In the genomic region with DNA sequence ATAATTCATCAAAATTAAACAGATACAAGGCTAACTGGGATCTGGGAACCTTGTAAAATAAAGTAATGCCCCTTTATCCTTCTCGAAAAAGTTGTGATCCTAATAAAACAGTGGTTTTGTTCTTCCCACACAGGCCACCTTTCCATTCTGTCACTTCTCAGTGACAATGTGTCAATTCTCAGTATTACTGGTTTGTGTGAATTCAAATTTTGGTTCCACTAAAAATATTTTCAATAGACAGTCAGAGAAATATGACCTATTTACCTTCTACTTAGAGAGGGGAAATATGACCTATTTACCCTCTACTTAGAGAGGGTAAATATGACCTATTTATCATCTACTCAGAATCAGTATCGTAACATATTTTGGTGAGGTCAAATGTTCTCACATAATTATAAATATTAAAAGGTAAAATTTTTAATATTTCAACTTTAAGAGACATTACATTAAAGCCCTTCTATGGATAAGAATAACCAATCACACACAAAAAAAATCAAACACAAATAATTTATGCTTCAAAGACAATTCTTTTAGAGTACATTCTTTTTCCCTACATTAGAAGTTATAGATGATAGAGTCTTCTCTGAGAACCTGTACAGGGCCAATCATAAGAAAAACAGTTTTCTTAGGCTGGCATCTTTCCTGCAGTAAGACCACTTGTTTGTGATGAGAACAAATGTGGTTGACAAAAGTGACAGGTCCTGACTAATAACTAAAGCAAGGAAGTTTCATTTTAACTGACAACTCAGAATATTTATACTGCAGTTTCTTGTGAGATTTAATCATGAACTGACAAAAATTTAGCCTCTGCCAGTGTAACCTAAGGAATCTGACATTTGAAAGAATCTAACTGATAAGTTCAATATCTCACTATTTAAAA, we compare ENCODE assay signal across 10 cellular contexts.
DNase-seq lines count a peak whose midpoint lies in the region; ATAC-seq and TF ChIP-seq lines count a peak whose summit lies in the region.
"Had no signal": no experiment of that assay in that cellular context is flagged by ENCODE, and none has a peak within 500 bp of the region (broad histone marks: within the 10 kb centered on the region; RNA-seq: fewer than 3 reads in every experiment).

No MANE protein-coding gene starts in this region.

- intact Hi-C loops in posterior cingulate gyrus (cut with DNase I), result no loop called here
- intact Hi-C loops in right lobe of liver (cut with DNase I), result no loop called here

- H3K27ac ChIP-seq in right lobe of liver, result no peak overlapping the region
- H3K27ac ChIP-seq: suprapubic skin had no signal

- ATAC-seq in GM19324 (IDR thresholded peaks at IDR 0.05; ENCODE audit: low FRiP score, unreplicated experiment) (peak; percentile 65), HG02840 (IDR thresholded peaks at IDR 0.05; ENCODE audit: low FRiP score, unreplicated experiment) (peak; percentile 81), HG03565 (IDR thresholded peaks at IDR 0.05; ENCODE audit: unreplicated experiment) (peak; percentile 77), right lobe of liver (no peak)

- TF ChIP-seq POLR2A in right lobe of liver (IDR thresholded peaks at IDR 0.05), result no peak

- no peak overlapping the region for H3K4me3 ChIP-seq in GM06990 (replicated peaks; ENCODE audit: low read depth, low read length)
- H3K4me3 ChIP-seq in right lobe of liver, result no peak overlapping the region
- H3K4me3 ChIP-seq: suprapubic skin had no signal

- DNase-seq in GM06990 (ENCODE audit: extremely low read depth, insufficient read length), result peak; percentile 62
- DNase-seq in posterior cingulate gyrus, result no peak
- no peak for DNase-seq in NCI-H146 treated with DMSO at 0.1 percent for 48 hours (lab: John Stamatoyannopoulos, UW; ENCODE audit: unreplicated experiment)
- no peak for DNase-seq in NCI-H2196 (lab: John Stamatoyannopoulos, UW; ENCODE audit: unreplicated experiment)
- DNase-seq in right lobe of liver, result no peak
- DNase-seq: stimulated activated CD4-positive, alpha-beta T cell treated with anti-CD3 and anti-CD28 coated beads, Interleukin-12 subunit alpha, Interleukin-12 subunit beta, amount 100 ng/mL, for 4 hours had no signal

- no peak for TF ChIP-seq CTCF in GM06990 (IDR thresholded peaks at IDR 0.05; ENCODE audit: insufficient read depth, low read length, poor library complexity, severe bottlenecking)
- no peak for TF ChIP-seq CTCF in right lobe of liver (IDR thresholded peaks at IDR 0.05)

- 82% methylated on average over 2 of the region's 2 CpGs for WGBS in right lobe of liver (ENCODE audit: insufficient coverage, low coverage, low lambda C conversion rate, missing lambda C conversion rate)

- H3K27me3 ChIP-seq in GM06990 (replicated peaks; ENCODE audit: control insufficient read depth, insufficient read depth, low read length) (no peaks in the 10 kb centered on the region), right lobe of liver (no peaks in the 10 kb centered on the region)
- H3K27me3 ChIP-seq: suprapubic skin had no signal

- H3K36me3 ChIP-seq in GM06990 (ENCODE audit: control insufficient read depth, insufficient read depth, low read length), result no peaks in the 10 kb centered on the region
- no peaks in the 10 kb centered on the region for H3K36me3 ChIP-seq in right lobe of liver
- H3K36me3 ChIP-seq: suprapubic skin had no signal

- no peaks in the 10 kb centered on the region for H3K9me3 ChIP-seq in right lobe of liver
- H3K9me3 ChIP-seq: suprapubic skin had no signal

- H3K4me1 ChIP-seq in right lobe of liver, result no peaks in the 10 kb centered on the region
- H3K4me1 ChIP-seq: suprapubic skin had no signal

Comparison
In these comparisons a context has a peak if more than half of its experiments do, and no peak if none do; other contexts are left out.
1. ATAC-seq: peak in GM19324 (single experiment), HG02840 (single experiment) and HG03565 (single experiment); none in right lobe of liver (0 of 4).